Comparison of ENCODE assay signal across 10 cellular contexts in genomic region chr2:188326669-188327301, GRCh38. TPM values are rescaled to one million over a fixed set of nuclear protein-coding genes. Genes with fewer than 3 reads are reported as not detected.
DNase-seq lines count a peak whose midpoint lies in the region; TF ChIP-seq lines count a peak whose summit lies in the region.
"Had no signal": no experiment of that assay in that cellular context is flagged by ENCODE, and none has a peak within 500 bp of the region (broad histone marks: within the 10 kb centered on the region; RNA-seq: fewer than 3 reads in every experiment).

No MANE protein-coding gene starts in this region.

- H3K9ac ChIP-seq in Karpas-422 (ENCODE audit: low read length) = no peak overlapping the region
- H3K9ac ChIP-seq: parathyroid adenoma had no signal

- H3K4me1 ChIP-seq in Karpas-422 (ENCODE audit: low read length) = no peaks in the 10 kb centered on the region
- H3K4me1 ChIP-seq: parathyroid adenoma had no signal

- H3K4me3 ChIP-seq in fibroblast of villous mesenchyme (ENCODE audit: low read depth, low read length) (no peak overlapping the region), retinal pigment epithelial cell (ENCODE audit: low read length) (no peak overlapping the region), Karpas-422 (ENCODE audit: low read length) (no peak overlapping the region)

- peaks cover 51% of the 10 kb centered on the region for H3K4me1 Mint-ChIP-seq in HFFc6 (ENCODE audit: low read depth)

- no peaks in the 10 kb centered on the region for H3K9me3 Mint-ChIP-seq in HFFc6
- H3K9me3 Mint-ChIP-seq: activated T-helper 2 cell treated with anti-CD3 and anti-CD28 coated beads, Interferon-gamma antibody, Interleukin-2, Interleukin-4, amounts not matched to agents 10 μg/mL and 5 μg/mL and 100 μg/mL, durations not matched to agents 14 hours and 24 hours and 36 hours had no signal

- H3K9me2 ChIP-seq in Karpas-422 (replicated peaks; ENCODE audit: insufficient read depth, low read length) = no peaks in the 10 kb centered on the region

- H3K27ac Mint-ChIP-seq in HFFc6 = peak overlapping the region; percentile 50; the same call in 1 of the 2 replicates
- H3K27ac Mint-ChIP-seq: activated T-helper 2 cell treated with anti-CD3 and anti-CD28 coated beads, Interferon-gamma antibody, Interleukin-2, Interleukin-4, amounts not matched to agents 10 μg/mL and 5 μg/mL and 100 μg/mL, durations not matched to agents 14 hours and 24 hours and 36 hours had no signal

- no peaks in the 10 kb centered on the region for H3K27me3 Mint-ChIP-seq in HFFc6 (ENCODE audit: insufficient read depth)

- no peak overlapping the region for H3K27ac ChIP-seq in Karpas-422 (ENCODE audit: low read length)
- H3K27ac ChIP-seq: parathyroid adenoma had no signal

- H2AFZ ChIP-seq in Karpas-422 (ENCODE audit: low read length) = no peak overlapping the region
- H2AFZ ChIP-seq: parathyroid adenoma had no signal

- H3K27me3 ChIP-seq in Karpas-422 (ENCODE audit: low read length) = no peaks in the 10 kb centered on the region

- H3K9me3 ChIP-seq in Karpas-422 (ENCODE audit: low read length) = 0 out of 2 replicates have a peak, but pooled peaks cover 6% of the 10 kb centered on the region

- no peak overlapping the region for H3K4me2 ChIP-seq in Karpas-422 (ENCODE audit: low read depth, low read length, poor library complexity, severe bottlenecking)

- no peak for DNase-seq in HFFc6
- DNase-seq in SHP77 treated with DMSO at 0.1 percent for 48 hours (lab: John Stamatoyannopoulos, UW) = peak; percentile 73
- peak; percentile 85 for DNase-seq in fibroblast of villous mesenchyme (ENCODE audit: low read depth)
- peak; percentile 71 for DNase-seq in retinal pigment epithelial cell (ENCODE audit: low read depth)
- DNase-seq in Karpas-422 = no peak
- no peak for DNase-seq in NCI-H1092 (lab: John Stamatoyannopoulos, UW)
- no peak for DNase-seq in amniotic stem cell (lab: John Stamatoyannopoulos, UW)
- DNase-seq: activated CD4-positive, alpha-beta T cell treated with anti-CD3 and anti-CD28 coated beads for 4 hours had no signal

- H3K4me3 Mint-ChIP-seq in HFFc6 = no peak overlapping the region

- no peaks in the 10 kb centered on the region for H3K36me3 ChIP-seq in Karpas-422 (ENCODE audit: insufficient read depth, low read length)

- H3K79me2 ChIP-seq in Karpas-422 (ENCODE audit: low read length) = no peaks in the 10 kb centered on the region
- H3K79me2 ChIP-seq: parathyroid adenoma had no signal

- H4K20me1 ChIP-seq in Karpas-422 (ENCODE audit: insufficient read depth, low read depth, low read length) = no peaks in the 10 kb centered on the region

- H3K36me3 Mint-ChIP-seq in HFFc6 (ENCODE audit: low read depth) = no peaks in the 10 kb centered on the region

- TF ChIP-seq CTCF in HFFc6 (IDR thresholded peaks at IDR 0.05) (no peak), fibroblast of villous mesenchyme (IDR thresholded peaks at IDR 0.05; ENCODE audit: insufficient read depth, low read depth, low read length) (no peak), retinal pigment epithelial cell (conservative IDR thresholded peaks at IDR 0.05; ENCODE audit: low read depth, low read length) (no peak)

RNA-seq across cellular contexts. Expression of gene GULP1, which starts 35.1 kb away (rescaled TPM):
- 10 to 100 TPM; 33.3 to 76.1 (median 63.9) TPM for total RNA-seq in HFFc6 (2021; fragmentation: NEBNext Ultra II Directional; extraction: Animal tissue kit (Norgen Biotek cat#: 25700))
- total RNA-seq in fibroblast of villous mesenchyme = 53.1 and 118 TPM in 2 replicates
- total RNA-seq in Karpas-422 (2014; rRNA removed; shearing (Covaris generic); ENCODE audit: low replicate concordance) = 0.41 TPM in 1 of 2 replicates, not detected in the other
- total RNA-seq: activated T-helper 2 cell treated with anti-CD3 and anti-CD28 coated beads, Interferon-gamma antibody, Interleukin-2, Interleukin-4, amounts not matched to agents 10 μg/mL and 5 μg/mL and 100 μg/mL, durations not matched to agents 14 hours and 24 hours and 36 hours had no signal

Comparison
In these comparisons a context has a peak if more than half of its experiments do, and no peak if none do; other contexts are left out.
1. DNase-seq: peak in SHP77 treated with DMSO at 0.1 percent for 48 hours (single experiment), fibroblast of villous mesenchyme (single experiment) and retinal pigment epithelial cell (single experiment); none in HFFc6 (single experiment), Karpas-422 (single experiment), NCI-H1092 (single experiment) and amniotic stem cell (single experiment).
2. RNA of gene GULP1, which starts 35.1 kb away (total RNA-seq): 33.3 to 76.1 TPM in HFFc6 and 53.1 to 118 TPM in fibroblast of villous mesenchyme; 0.41 TPM in Karpas-422; every median in the first group is over 10 times any median in the second.